1 cellular context compared by ENCODE assay signal in the genomic region with DNA sequence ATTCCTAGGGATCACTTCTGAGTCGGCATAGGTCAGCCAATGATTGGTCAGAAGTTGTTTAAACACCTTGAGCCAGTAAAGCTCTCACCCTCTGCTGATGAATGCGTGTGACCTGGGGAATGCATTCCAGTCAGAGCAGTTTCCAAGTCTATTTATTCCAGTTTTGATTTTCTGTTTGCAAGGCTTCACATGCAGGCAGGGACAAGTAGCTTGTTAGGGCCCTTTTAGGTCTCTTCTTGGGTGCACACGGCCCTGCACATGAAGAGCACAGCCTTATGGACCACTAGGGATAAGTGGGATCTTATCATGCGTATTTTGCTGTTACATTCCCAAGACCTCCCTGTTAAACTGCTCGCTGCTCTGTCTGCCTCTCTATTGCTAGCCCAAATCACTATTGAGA.
TF ChIP-seq lines count a peak whose summit lies in the region.

No MANE protein-coding gene starts in this region.

TF ChIP-seq in HepG2, 621 proteins besides CTCF, POLR2A, EP300 and RAD21:
- no peak for TF ChIP-seq SOX13 (IDR thresholded peaks at IDR 0.05)
- TF ChIP-seq SOX13 (CRISPR knock-in tag; conservative IDR thresholded peaks at IDR 0.05 in 1 of 2, IDR thresholded peaks at IDR 0.05 in 1 of 2), result no peak
- TF ChIP-seq ZNF713 (CRISPR knock-in tag; IDR thresholded peaks at IDR 0.05), result no peak
- no peak for TF ChIP-seq ZNF879 (CRISPR knock-in tag; IDR thresholded peaks at IDR 0.05)
